ENCODE assay signal across 17 cellular contexts in genomic region chr18:31880186-31880898, GRCh38.
DNase-seq lines count a peak whose midpoint lies in the region; ATAC-seq, FAIRE-seq and TF ChIP-seq lines count a peak whose summit lies in the region.
"Had no signal": no experiment of that assay in that cellular context is flagged by ENCODE, and none has a peak within 500 bp of the region (broad histone marks: within the 10 kb centered on the region; RNA-seq: fewer than 3 reads in every experiment).

No MANE protein-coding gene starts in this region.

- H3K36me3 ChIP-seq in CD4-positive, CD25-positive, alpha-beta regulatory T cell (ENCODE audit: control insufficient read depth, insufficient read depth, low read length): peaks cover 62% of the 10 kb centered on the region
- peaks cover 3 to 15% of the 10 kb centered on the region in 2 experiments for H3K36me3 ChIP-seq in GM12878 (ENCODE audit: control insufficient read depth in 2 of 2, insufficient read depth in 2 of 2, low read length in 1 of 2)
- H3K36me3 ChIP-seq: SJCRH30 had no signal

- no peak overlapping the region for H2AFZ ChIP-seq in GM12878 (ENCODE audit: control insufficient read depth, low read depth, low read length)

- H3K4me2 ChIP-seq in GM12878 (ENCODE audit: control insufficient read depth, insufficient read depth): no peak overlapping the region

- no peaks in the 10 kb centered on the region for H3K79me2 ChIP-seq in GM12878 (ENCODE audit: control insufficient read depth, insufficient read depth, low read length)

- H3K4me3 Mint-ChIP-seq in CD4-positive, CD25-positive, alpha-beta regulatory T cell: peak overlapping the region in 1 of 4 donors; percentile 1

- no peaks in the 10 kb centered on the region for H3K27me3 Mint-ChIP-seq in CD4-positive, CD25-positive, alpha-beta regulatory T cell

- H3K9me3 ChIP-seq in CD4-positive, CD25-positive, alpha-beta regulatory T cell (ENCODE audit: control insufficient read depth in 2 of 2, low read length in 2 of 2): no peaks in the 10 kb centered on the region
- H3K9me3 ChIP-seq in GM12878 (replicated peaks; ENCODE audit: control insufficient read depth, insufficient read depth, low read length): peaks cover 2% of the 10 kb centered on the region; the same call in 2 of the 3 replicates
- H3K9me3 ChIP-seq: SJCRH30 had no signal

- TF ChIP-seq POLR2A in GM12878 (IDR thresholded peaks at IDR 0.05; ENCODE audit: low read depth, low read length): no peak

- CTCF ChIA-PET in GM12878 (lab: Yijun Ruan, JAX): interaction anchor here (0.7 kb wide), 2 partner anchors 9 to 97 kb away, joined by 3 to 4 read pairs; no protein-coding TSS in a partner anchor

- SMC1A ChIA-PET in GM12878 (lab: Charles Lee; ENCODE audit: uncharacterized antibody, unreplicated experiment): no interaction called here

- peak overlapping the region in 2 of 3 donors; percentile 3 to 40 for H3K27ac Mint-ChIP-seq in CD4-positive, CD25-positive, alpha-beta regulatory T cell

- H3K36me3 Mint-ChIP-seq in CD4-positive, CD25-positive, alpha-beta regulatory T cell: peaks cover 77% of the 10 kb centered on the region

- H3K27me3 ChIP-seq in CD4-positive, CD25-positive, alpha-beta regulatory T cell (ENCODE audit: control insufficient read depth, insufficient read depth, low read length): no peaks in the 10 kb centered on the region
- no peaks in the 10 kb centered on the region for H3K27me3 ChIP-seq in GM12878 (replicated peaks in 1 of 2; ENCODE audit: control insufficient read depth in 2 of 2, insufficient read depth in 2 of 2, low read length in 1 of 2)
- H3K27me3 ChIP-seq: SJCRH30 had no signal

- no peak for FAIRE-seq in GM12878 (lab: Jason Lieb, UNC)
- FAIRE-seq: G401.6 had no signal

- H3K4me1 ChIP-seq in CD4-positive, CD25-positive, alpha-beta regulatory T cell (ENCODE audit: control insufficient read depth, insufficient read depth, low read length, poor library complexity, severe bottlenecking): no peaks in the 10 kb centered on the region
- no peaks in the 10 kb centered on the region for H3K4me1 ChIP-seq in GM12878 (ENCODE audit: control insufficient read depth, insufficient read depth, low read length)
- H3K4me1 ChIP-seq: SJCRH30 had no signal

- RAD21 ChIA-PET in GM12878 (lab: Charles Lee; ENCODE audit: unreplicated experiment): no interaction called here

- no peaks in the 10 kb centered on the region for H4K20me1 ChIP-seq in GM12878 (ENCODE audit: control insufficient read depth, insufficient read depth)

- POLR2A ChIA-PET in GM12878 (lab: Charles Lee): interaction anchor here (0.6 to 0.8 kb wide), 2 partner anchors 14 to 92 kb away, joined by 3 read pairs; no protein-coding TSS in a partner anchor

- TF ChIP-seq CTCF in GM12878 (IDR thresholded peaks at IDR 0.05 in 2 of 3, conservative IDR thresholded peaks at IDR 0.05 in 1 of 3; ENCODE audit: control insufficient read depth in 2 of 3, extremely low read depth in 1 of 3, insufficient read depth in 1 of 3, low read depth in 3 of 3, low read length in 3 of 3): no peak

- no peak for TF ChIP-seq EP300 in GM12878 (IDR thresholded peaks at IDR 0.05; ENCODE audit: borderline replicate concordance in 1 of 2, control insufficient read depth in 1 of 2, low read depth in 2 of 2, low read length in 2 of 2)

- H3K4me1 Mint-ChIP-seq in CD4-positive, CD25-positive, alpha-beta regulatory T cell: peaks cover 16 to 38% (median 33%) of the 10 kb centered on the region in 4 donors

- H3K9me3 Mint-ChIP-seq in CD4-positive, CD25-positive, alpha-beta regulatory T cell: peaks cover 0 to 6% (median 4%) of the 10 kb centered on the region in 7 donors

- intact Hi-C loops in GM12878 (cut with micrococcal nuclease; ENCODE audit: unreplicated experiment): no loop called here

- no peak overlapping the region for H3K27ac ChIP-seq in CD4-positive, CD25-positive, alpha-beta regulatory T cell (ENCODE audit: insufficient read depth, low read length, poor library complexity, severe bottlenecking)
- no peak overlapping the region for H3K27ac ChIP-seq in GM12878 (ENCODE audit: control insufficient read depth, insufficient read depth)
- H3K27ac ChIP-seq: RWPE1, SJCRH30 had no signal

- no TSS peak for BruUV-seq in GM12878 (replicated peaks; lab: Mats Ljungman, UMichigan)

- ATAC-seq in CD4-positive, CD25-positive, alpha-beta regulatory T cell (ENCODE audit: low read depth in 2 of 2): no peak
- ATAC-seq in GM12878 (no peak), HG02870 (IDR thresholded peaks at IDR 0.05; ENCODE audit: unreplicated experiment) (no peak), GM18868 (IDR thresholded peaks at IDR 0.05; ENCODE audit: unreplicated experiment) (no peak), GM18873 (IDR thresholded peaks at IDR 0.05; ENCODE audit: low FRiP score, unreplicated experiment) (no peak)
- ATAC-seq: HCT116, PC-3 had no signal

- H3K4me3 ChIP-seq in CD4-positive, CD25-positive, alpha-beta regulatory T cell (ENCODE audit: low read depth, low read length): no peak overlapping the region
- no peak overlapping the region for H3K4me3 ChIP-seq in GM12878
- H3K4me3 ChIP-seq: SJCRH30 had no signal

- DNase-seq in AML-193 (lab: John Stamatoyannopoulos, UW): peak; percentile 5 to 6
- no peak for DNase-seq in CD4-positive, CD25-positive, alpha-beta regulatory T cell
- peak; percentile 82 for DNase-seq in MV-4-11 (lab: John Stamatoyannopoulos, UW)
- no peak for DNase-seq in GM12878 (ENCODE audit: low read depth, low spot score)
- DNase-seq: C1 segment of cervical spinal cord, GOT3, NCI-H1092 treated with DMSO at 0.1 percent for 48 hours, NCI-H146, NCI-H2081, PC-3, SJCRH30 had no signal

- in situ Hi-C loops in GM12878 (cut with MboI): no loop called here

- TF ChIP-seq RAD21 in GM12878 (IDR thresholded peaks at IDR 0.05; ENCODE audit: insufficient read depth, low read depth, low read length): no peak

- no peak overlapping the region for H3K9ac ChIP-seq in GM12878 (ENCODE audit: control insufficient read depth, insufficient read depth, low read length)

- WGBS in GM12878 (ENCODE audit: insufficient coverage, insufficient replicate concordance, low lambda C conversion rate, missing lambda C conversion rate): no CpG with 5 or more reads among the region's 1 CpG

TF ChIP-seq in GM12878, 131 proteins besides CTCF, POLR2A, EP300 and RAD21:
- TF ChIP-seq SPI1 (IDR thresholded peaks at IDR 0.05; ENCODE audit: borderline replicate concordance, insufficient read depth, low read depth, low read length) (peak; percentile 68; the same call in 1 of the 2 replicates), SMARCA5 (IDR thresholded peaks at IDR 0.05) (no peak)

Comparison
In these comparisons a context has a peak if more than half of its experiments do, and no peak if none do; other contexts are left out.
1. DNase-seq: peak in AML-193 (2 of 2) and MV-4-11 (single experiment); none in CD4-positive, CD25-positive, alpha-beta regulatory T cell (0 of 3) and GM12878 (single experiment).